ENCODE assay signal across 17 cellular contexts in genomic region chr1:87200875-87201638, GRCh38.
DNase-seq lines count a peak whose midpoint lies in the region; ATAC-seq and TF ChIP-seq lines count a peak whose summit lies in the region.
"Had no signal": no experiment of that assay in that cellular context is flagged by ENCODE, and none has a peak within 500 bp of the region (broad histone marks: within the 10 kb centered on the region; RNA-seq: fewer than 3 reads in every experiment).

No MANE protein-coding gene starts in this region.

- no peak overlapping the region for H2AFZ ChIP-seq in SK-N-SH (ENCODE audit: low read depth)

- H3K27ac ChIP-seq in RWPE1, result no peak overlapping the region
- H3K27ac ChIP-seq in heart left ventricle, result no peak overlapping the region
- H3K27ac ChIP-seq in SK-N-SH (ENCODE audit: low read depth in 2 of 2, low read length in 1 of 2), result no peak overlapping the region
- H3K27ac ChIP-seq: adrenal gland, heart right ventricle, vagina had no signal

- POLR2A ChIA-PET in RWPE1 (lab: Yijun Ruan, JAX; ENCODE audit: low non-redundant PET) (no interaction called here), SK-N-SH (lab: Yijun Ruan, JAX) (no interaction called here)

- H3K4me1 ChIP-seq in mucosa of descending colon (ENCODE audit: low read depth) (no peaks in the 10 kb centered on the region), heart left ventricle (no peaks in the 10 kb centered on the region), SK-N-SH (ENCODE audit: control insufficient read depth in 1 of 2, insufficient read depth in 2 of 2, low read depth in 1 of 2, low read length in 1 of 2) (no peaks in the 10 kb centered on the region; a peak in 2 of 4 replicates)
- H3K4me1 ChIP-seq: adrenal gland had no signal

- H3K9me2 ChIP-seq in SK-N-SH, result no peaks in the 10 kb centered on the region

- H4K20me1 ChIP-seq in SK-N-SH (ENCODE audit: insufficient read depth), result no peaks in the 10 kb centered on the region

- no peak overlapping the region for H3K4me2 ChIP-seq in SK-N-SH

- DNase-seq in ELF-1 (ENCODE audit: low read depth, low spot score), result peak; percentile 60
- DNase-seq in NCI-H2029 (lab: John Stamatoyannopoulos, UW), result peak; percentile 87
- DNase-seq in RWPE1 (ENCODE audit: low spot score), result peak; percentile 39
- DNase-seq in mucosa of descending colon, result peak in 2 of 3 donors; percentile 23 to 50
- DNase-seq in heart left ventricle, result no peak
- no peak for DNase-seq in stimulated activated CD4-positive, alpha-beta T cell treated with anti-CD3 and anti-CD28 coated beads, Interleukin-15, amount 100 ng/mL, for 24 hours
- DNase-seq in SK-N-SH, result no peak
- no peak for DNase-seq in HuH-7 (ENCODE audit: low spot score)
- DNase-seq: activated CD4-positive, alpha-beta T cell treated with anti-CD3 and anti-CD28 coated beads, Interleukin-2, amount 10 ng/mL, durations not matched to agents 24 days and 14 days; adrenal gland; heart right ventricle; KG1; NCI-H226; stimulated activated naive CD4-positive, alpha-beta T cell treated with Interleukin-2 at 50 U/mL for 16 hours; T-helper 2 cell had no signal

- H3K9me3 ChIP-seq in mucosa of descending colon, result no peaks in the 10 kb centered on the region
- H3K9me3 ChIP-seq in heart left ventricle, result peaks cover 0 to 1% (median 0%) of the 10 kb centered on the region in 12 donors
- H3K9me3 ChIP-seq in SK-N-SH, result no peaks in the 10 kb centered on the region
- H3K9me3 ChIP-seq: adrenal gland, vagina had no signal

- CTCF ChIA-PET in RWPE1 (lab: Yijun Ruan, JAX), result no interaction called here
- CTCF ChIA-PET in SK-N-SH (lab: Yijun Ruan, JAX), result no interaction called here

- no peak for TF ChIP-seq POLR2A in heart left ventricle (IDR thresholded peaks at IDR 0.05)

- H3K4me3 ChIP-seq in mucosa of descending colon (no peak overlapping the region), heart left ventricle (no peak overlapping the region), SK-N-SH (ENCODE audit: low read depth in 2 of 2, low read length in 1 of 2) (no peak overlapping the region)
- H3K4me3 ChIP-seq: adrenal gland, heart right ventricle, lung, vagina had no signal

- H3K9ac ChIP-seq in SK-N-SH, result no peak overlapping the region

- no peaks in the 10 kb centered on the region for H3F3A ChIP-seq in SK-N-SH (replicated peaks; ENCODE audit: insufficient read depth)

- peaks cover 0 to 8% (median 0%) of the 10 kb centered on the region in 9 donors for H3K27me3 ChIP-seq in heart left ventricle
- no peaks in the 10 kb centered on the region for H3K27me3 ChIP-seq in SK-N-SH (ENCODE audit: insufficient read depth)
- H3K27me3 ChIP-seq: adrenal gland, vagina had no signal

- no peak for TF ChIP-seq EP300 in SK-N-SH (IDR thresholded peaks at IDR 0.05; ENCODE audit: borderline replicate concordance in 1 of 2, low read depth in 1 of 2, low read length in 1 of 2)

- ATAC-seq in mucosa of descending colon, result peak; percentile 69
- no peak for ATAC-seq in heart left ventricle
- ATAC-seq: heart right ventricle had no signal

- H3K36me3 ChIP-seq in mucosa of descending colon (ENCODE audit: low read depth) (no peaks in the 10 kb centered on the region), heart left ventricle (no peaks in the 10 kb centered on the region), SK-N-SH (replicated peaks in 1 of 2; ENCODE audit: control insufficient read depth in 1 of 2, insufficient read depth in 2 of 2, low read length in 1 of 2) (no peaks in the 10 kb centered on the region)
- H3K36me3 ChIP-seq: adrenal gland, heart right ventricle, vagina had no signal

- 61 to 76% (median 68%) methylated on average over 10 of the region's 10 CpGs for WGBS in heart left ventricle, 4 donors
- 60% methylated on average over 7 of the region's 10 CpGs for WGBS in SK-N-SH (ENCODE audit: low lambda C conversion rate)

- TF ChIP-seq CTCF in RWPE1 (conservative IDR thresholded peaks at IDR 0.05; ENCODE audit: low read depth) (no peak), mucosa of descending colon (IDR thresholded peaks at IDR 0.05) (no peak), heart left ventricle (IDR thresholded peaks at IDR 0.05) (no peak), SK-N-SH (IDR thresholded peaks at IDR 0.05) (no peak)

- intact Hi-C loops in mucosa of descending colon (cut with DNase I, micrococcal nuclease) (no loop called here), heart left ventricle (cut with DNase I) (no loop called here)

- TF ChIP-seq RAD21 in SK-N-SH (IDR thresholded peaks at IDR 0.05; ENCODE audit: low read length), result no peak

- no peaks in the 10 kb centered on the region for H3K79me2 ChIP-seq in SK-N-SH (ENCODE audit: insufficient read depth)

TF ChIP-seq in SK-N-SH, 30 proteins besides CTCF, POLR2A, EP300 and RAD21 (continues in another document):
- TF ChIP-seq POLR2AphosphoS5 (IDR thresholded peaks at IDR 0.05; ENCODE audit: low read depth, low read length), result no peak
- TF ChIP-seq, protein P1, sequence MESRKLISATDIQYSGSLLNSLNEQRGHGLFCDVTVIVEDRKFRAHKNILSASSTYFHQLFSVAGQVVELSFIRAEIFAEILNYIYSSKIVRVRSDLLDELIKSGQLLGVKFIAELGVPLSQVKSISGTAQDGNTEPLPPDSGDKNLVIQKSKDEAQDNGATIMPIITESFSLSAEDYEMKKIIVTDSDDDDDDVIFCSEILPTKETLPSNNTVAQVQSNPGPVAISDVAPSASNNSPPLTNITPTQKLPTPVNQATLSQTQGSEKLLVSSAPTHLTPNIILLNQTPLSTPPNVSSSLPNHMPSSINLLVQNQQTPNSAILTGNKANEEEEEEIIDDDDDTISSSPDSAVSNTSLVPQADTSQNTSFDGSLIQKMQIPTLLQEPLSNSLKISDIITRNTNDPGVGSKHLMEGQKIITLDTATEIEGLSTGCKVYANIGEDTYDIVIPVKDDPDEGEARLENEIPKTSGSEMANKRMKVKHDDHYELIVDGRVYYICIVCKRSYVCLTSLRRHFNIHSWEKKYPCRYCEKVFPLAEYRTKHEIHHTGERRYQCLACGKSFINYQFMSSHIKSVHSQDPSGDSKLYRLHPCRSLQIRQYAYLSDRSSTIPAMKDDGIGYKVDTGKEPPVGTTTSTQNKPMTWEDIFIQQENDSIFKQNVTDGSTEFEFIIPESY (IDR thresholded peaks at IDR 0.05; ENCODE audit: borderline replicate concordance, low read depth), result no peak
- no peak for TF ChIP-seq RFX5 (IDR thresholded peaks at IDR 0.05; ENCODE audit: low read length)
- no peak for TF ChIP-seq YY1 (IDR thresholded peaks at IDR 0.05; ENCODE audit: low read depth)
- no peak for TF ChIP-seq CHD2 (IDR thresholded peaks at IDR 0.05; ENCODE audit: low read length, partially characterized antibody)
- TF ChIP-seq FOSL2 (IDR thresholded peaks at IDR 0.05; ENCODE audit: borderline replicate concordance, low read depth), result no peak
- no peak for TF ChIP-seq TCF12 (IDR thresholded peaks at IDR 0.05)
- TF ChIP-seq JUND (IDR thresholded peaks at IDR 0.05), result no peak
- no peak for TF ChIP-seq RCOR1 (IDR thresholded peaks at IDR 0.05; ENCODE audit: low read length)
- TF ChIP-seq SIN3A (IDR thresholded peaks at IDR 0.05; ENCODE audit: borderline replicate concordance, low read depth, low read length), result no peak
- TF ChIP-seq MAX (IDR thresholded peaks at IDR 0.05; ENCODE audit: low read depth), result no peak
- TF ChIP-seq ELF1 (IDR thresholded peaks at IDR 0.05), result no peak
- no peak for TF ChIP-seq FOXJ3 (CRISPR knock-in tag; IDR thresholded peaks at IDR 0.05)
- TF ChIP-seq, protein P2, sequence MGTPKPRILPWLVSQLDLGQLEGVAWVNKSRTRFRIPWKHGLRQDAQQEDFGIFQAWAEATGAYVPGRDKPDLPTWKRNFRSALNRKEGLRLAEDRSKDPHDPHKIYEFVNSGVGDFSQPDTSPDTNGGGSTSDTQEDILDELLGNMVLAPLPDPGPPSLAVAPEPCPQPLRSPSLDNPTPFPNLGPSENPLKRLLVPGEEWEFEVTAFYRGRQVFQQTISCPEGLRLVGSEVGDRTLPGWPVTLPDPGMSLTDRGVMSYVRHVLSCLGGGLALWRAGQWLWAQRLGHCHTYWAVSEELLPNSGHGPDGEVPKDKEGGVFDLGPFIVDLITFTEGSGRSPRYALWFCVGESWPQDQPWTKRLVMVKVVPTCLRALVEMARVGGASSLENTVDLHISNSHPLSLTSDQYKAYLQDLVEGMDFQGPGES (IDR thresholded peaks at IDR 0.05; ENCODE audit: low read depth, low read length), result no peak
- TF ChIP-seq, protein P3, sequence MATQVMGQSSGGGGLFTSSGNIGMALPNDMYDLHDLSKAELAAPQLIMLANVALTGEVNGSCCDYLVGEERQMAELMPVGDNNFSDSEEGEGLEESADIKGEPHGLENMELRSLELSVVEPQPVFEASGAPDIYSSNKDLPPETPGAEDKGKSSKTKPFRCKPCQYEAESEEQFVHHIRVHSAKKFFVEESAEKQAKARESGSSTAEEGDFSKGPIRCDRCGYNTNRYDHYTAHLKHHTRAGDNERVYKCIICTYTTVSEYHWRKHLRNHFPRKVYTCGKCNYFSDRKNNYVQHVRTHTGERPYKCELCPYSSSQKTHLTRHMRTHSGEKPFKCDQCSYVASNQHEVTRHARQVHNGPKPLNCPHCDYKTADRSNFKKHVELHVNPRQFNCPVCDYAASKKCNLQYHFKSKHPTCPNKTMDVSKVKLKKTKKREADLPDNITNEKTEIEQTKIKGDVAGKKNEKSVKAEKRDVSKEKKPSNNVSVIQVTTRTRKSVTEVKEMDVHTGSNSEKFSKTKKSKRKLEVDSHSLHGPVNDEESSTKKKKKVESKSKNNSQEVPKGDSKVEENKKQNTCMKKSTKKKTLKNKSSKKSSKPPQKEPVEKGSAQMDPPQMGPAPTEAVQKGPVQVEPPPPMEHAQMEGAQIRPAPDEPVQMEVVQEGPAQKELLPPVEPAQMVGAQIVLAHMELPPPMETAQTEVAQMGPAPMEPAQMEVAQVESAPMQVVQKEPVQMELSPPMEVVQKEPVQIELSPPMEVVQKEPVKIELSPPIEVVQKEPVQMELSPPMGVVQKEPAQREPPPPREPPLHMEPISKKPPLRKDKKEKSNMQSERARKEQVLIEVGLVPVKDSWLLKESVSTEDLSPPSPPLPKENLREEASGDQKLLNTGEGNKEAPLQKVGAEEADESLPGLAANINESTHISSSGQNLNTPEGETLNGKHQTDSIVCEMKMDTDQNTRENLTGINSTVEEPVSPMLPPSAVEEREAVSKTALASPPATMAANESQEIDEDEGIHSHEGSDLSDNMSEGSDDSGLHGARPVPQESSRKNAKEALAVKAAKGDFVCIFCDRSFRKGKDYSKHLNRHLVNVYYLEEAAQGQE (IDR thresholded peaks at IDR 0.05; ENCODE audit: low read depth, low read length), result no peak

Comparison
In these comparisons a context has a peak if more than half of its experiments do, and no peak if none do; other contexts are left out.
1. DNase-seq: peak in ELF-1 (single experiment), NCI-H2029 (single experiment), RWPE1 (single experiment) and mucosa of descending colon (2 of 3); none in heart left ventricle (0 of 5), stimulated activated CD4-positive, alpha-beta T cell treated with anti-CD3 and anti-CD28 coated beads, Interleukin-15, amount 100 ng/mL, for 24 hours (single experiment), SK-N-SH (single experiment) and HuH-7 (single experiment).